In genomic region chr19:33208904-33209843, GRCh38 we compare ENCODE assay signal across 15 cellular contexts. TPM values are rescaled to one million over a fixed set of nuclear protein-coding genes. Genes with fewer than 3 reads are reported as not detected.
DNase-seq lines count a peak whose midpoint lies in the region; ATAC-seq and TF ChIP-seq lines count a peak whose summit lies in the region.
"Had no signal": no experiment of that assay in that cellular context is flagged by ENCODE, and none has a peak within 500 bp of the region (broad histone marks: within the 10 kb centered on the region; RNA-seq: fewer than 3 reads in every experiment).

No MANE protein-coding gene starts in this region.

- TF ChIP-seq CTCF in AG09319 (IDR thresholded peaks at IDR 0.05; ENCODE audit: low read depth, low read length) (peak; percentile 11), fibroblast of the aortic adventitia (IDR thresholded peaks at IDR 0.05; ENCODE audit: insufficient read depth, low read length) (peak; percentile 45), osteoblast (IDR thresholded peaks at IDR 0.05; ENCODE audit: extremely low read depth, low read depth, low read length) (peak; percentile 29), stomach (IDR thresholded peaks at IDR 0.05) (no peak)

- no peak for TF ChIP-seq EP300 in stomach (IDR thresholded peaks at IDR 0.05)

- intact Hi-C loops in stomach (cut with DNase I; ENCODE audit: low total_unique reads): no loop called here

- H3K27ac ChIP-seq in BLaER1 treated with 17β-estradiol and CSF1 and Interleukin-3, amounts not matched to agents 10 nM and 100 nM: peak overlapping the region; percentile 6 to 73 (median 64); a peak in 18 of 22 replicates
- H3K27ac ChIP-seq in osteoblast (ENCODE audit: low read depth, low read length): no peak overlapping the region
- no peak overlapping the region for H3K27ac ChIP-seq in stomach

- no peak overlapping the region for H3K4me3 ChIP-seq in BLaER1 treated with 17β-estradiol and CSF1 and Interleukin-3, amounts not matched to agents 10 nM and 100 nM
- no peak overlapping the region for H3K4me3 ChIP-seq in fibroblast of the aortic adventitia (ENCODE audit: low read depth, low read length)
- H3K4me3 ChIP-seq in osteoblast (ENCODE audit: insufficient read depth, low read length): no peak overlapping the region
- no peak overlapping the region for H3K4me3 ChIP-seq in stomach

- H3K4me1 ChIP-seq in BLaER1 treated with 17β-estradiol and CSF1 and Interleukin-3, amounts not matched to agents 10 nM and 100 nM: peaks cover 26 to 48% (median 36%) of the 10 kb centered on the region in 10 experiments
- H3K4me1 ChIP-seq in osteoblast (ENCODE audit: insufficient read depth, low read length) (no peaks in the 10 kb centered on the region), stomach (no peaks in the 10 kb centered on the region)

- peaks cover 0 to 39% (median 17%) of the 10 kb centered on the region in 11 experiments; a peak in 17 of 22 replicates for H4K20me1 ChIP-seq in BLaER1 treated with 17β-estradiol and CSF1 and Interleukin-3, amounts not matched to agents 10 nM and 100 nM
- no peaks in the 10 kb centered on the region for H4K20me1 ChIP-seq in osteoblast (ENCODE audit: insufficient read depth, low read length)

- H3K36me3 ChIP-seq in BLaER1 treated with 17β-estradiol and CSF1 and Interleukin-3, amounts not matched to agents 10 nM and 100 nM: peaks cover 33 to 59% (median 40%) of the 10 kb centered on the region in 11 experiments
- H3K36me3 ChIP-seq in osteoblast (ENCODE audit: insufficient read depth, low read length) (no peaks in the 10 kb centered on the region), stomach (peaks cover 0 to 38% (median 33%) of the 10 kb centered on the region in 4 donors)

- TF ChIP-seq POLR2A in stomach (IDR thresholded peaks at IDR 0.05): no peak

- DNase-seq in AG09319 (ENCODE audit: extremely low read depth, low read depth) (no peak), fibroblast of the aortic adventitia (ENCODE audit: low read depth) (peak; percentile 60), osteoblast (ENCODE audit: insufficient read length, low spot score, missing footprints) (no peak), stomach (no peak)
- DNase-seq in stimulated activated naive CD4-positive, alpha-beta T cell (lab: John Stamatoyannopoulos, UW): no peak
- DNase-seq: C1 segment of cervical spinal cord; DMS 273 treated with DMSO at 0.1 percent for 48 hours; NCI-H1048; NCI-H69; NK-92 treated with Interleukin-12 subunit alpha and Interleukin-12 subunit beta, amount 100 ng/mL, for 24 hours; OCI-M1 had no signal

- peak overlapping the region; percentile 78 to 96 (median 87) for H3K4me2 ChIP-seq in BLaER1 treated with 17β-estradiol and CSF1 and Interleukin-3, amounts not matched to agents 10 nM and 100 nM
- no peak overlapping the region for H3K4me2 ChIP-seq in osteoblast (ENCODE audit: insufficient read depth, low read length)

- ATAC-seq in HG02981 (IDR thresholded peaks at IDR 0.05; ENCODE audit: unreplicated experiment): no peak

- no peak overlapping the region for H2AFZ ChIP-seq in osteoblast (ENCODE audit: low read length)

- H3K79me2 ChIP-seq in osteoblast (ENCODE audit: insufficient read depth, low read length): no peaks in the 10 kb centered on the region

- H3K27me3 ChIP-seq in BLaER1 treated with 17β-estradiol and CSF1 and Interleukin-3, amounts not matched to agents 10 nM and 100 nM: no peaks in the 10 kb centered on the region
- H3K27me3 ChIP-seq in osteoblast (ENCODE audit: insufficient read depth, low read length): no peaks in the 10 kb centered on the region
- no peaks in the 10 kb centered on the region for H3K27me3 ChIP-seq in stomach

- H3K9me3 ChIP-seq in BLaER1 treated with 17β-estradiol and CSF1 and Interleukin-3, amounts not matched to agents 10 nM and 100 nM (replicated peaks in 1 of 11): no peaks in the 10 kb centered on the region
- H3K9me3 ChIP-seq in osteoblast (ENCODE audit: low read depth, low read length) (no peaks in the 10 kb centered on the region), stomach (no peaks in the 10 kb centered on the region)

- WGBS in stomach, 5 donors: 82 to 88% (median 86%) methylated on average over 18 to 24 of the region's 24 CpGs

- H3K9ac ChIP-seq in BLaER1 treated with 17β-estradiol and CSF1 and Interleukin-3, amounts not matched to agents 10 nM and 100 nM: peak overlapping the region; percentile 22 to 68 (median 61); a peak in 15 of 22 replicates

RNA-seq across cellular contexts. Expression of gene LRP3, which starts 15.0 kb away (rescaled TPM):
- total RNA-seq in fibroblast of the aortic adventitia (ENCODE audit: low replicate concordance): 15.0 and 33.2 TPM in 2 replicates
- 38.4 and 39.8 TPM in 2 replicates for total RNA-seq in osteoblast
- total RNA-seq in stomach: 10 to 100 TPM in 4 of 5 donors, 1 to 10 TPM in 1; 7.5 to 26.6 (median 18.1) TPM
- polyA plus RNA-seq in stomach: 10 to 100 TPM in 2 of 3 donors, 1 to 10 TPM in 1; 8.4 to 14.0 (median 10.3) TPM
- total RNA-seq: HT-29 had no signal

RNA-seq across cellular contexts. Expression of gene SLC7A10, which starts 16.5 kb away (rescaled TPM):
- not detected in 2 replicates for total RNA-seq in fibroblast of the aortic adventitia (ENCODE audit: low replicate concordance)
- total RNA-seq in osteoblast: not detected in 2 replicates
- under 1 TPM in 1 of 5 donors, not detected in 4; 0.73 TPM for total RNA-seq in stomach
- polyA plus RNA-seq in stomach: not detected
- total RNA-seq: Daoy, HT-29 had no signal

Comparison
In these comparisons a context has a peak if more than half of its experiments do, and no peak if none do; other contexts are left out.
1. CTCF ChIP-seq: peak in AG09319 (single experiment), fibroblast of the aortic adventitia (single experiment) and osteoblast (single experiment); none in stomach (0 of 7).
2. H3K27ac ChIP-seq: peak in BLaER1 treated with 17β-estradiol and CSF1 and Interleukin-3, amounts not matched to agents 10 nM and 100 nM (11 of 11); none in osteoblast (single experiment) and stomach (0 of 5).